In the genomic region with DNA sequence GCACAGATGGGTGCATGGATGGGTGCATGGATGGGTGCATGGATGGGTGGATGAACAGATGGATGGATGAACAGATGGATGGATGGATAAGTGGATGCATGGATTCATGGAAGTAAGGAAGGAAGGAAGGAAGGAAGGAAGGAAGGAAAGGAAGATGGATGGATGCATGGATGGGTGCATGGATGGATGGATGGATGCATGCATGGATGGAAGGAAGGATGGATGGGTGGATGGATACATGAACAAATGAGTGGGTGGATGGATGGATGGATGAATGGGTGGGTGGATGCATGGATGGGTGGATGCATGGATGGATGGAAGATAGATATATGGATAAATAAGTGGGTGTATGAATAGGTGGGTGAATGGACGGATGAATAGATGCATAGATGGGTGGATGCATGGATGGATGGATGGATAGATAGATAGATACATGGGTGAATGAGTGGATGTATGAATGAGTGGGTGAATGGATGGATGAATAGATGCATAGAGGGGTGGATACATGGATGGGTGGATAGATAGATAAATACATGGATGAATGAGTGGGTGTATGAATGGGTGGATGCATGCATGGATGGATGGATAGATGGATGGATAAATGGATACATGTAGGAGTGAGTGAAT, we compare ENCODE assay signal across 29 cellular contexts. TPM values are rescaled to one million over a fixed set of nuclear protein-coding genes. Genes with fewer than 3 reads are reported as not detected.
DNase-seq lines count a peak whose midpoint lies in the region; ATAC-seq, FAIRE-seq and TF ChIP-seq lines count a peak whose summit lies in the region.
"Had no signal": no experiment of that assay in that cellular context is flagged by ENCODE, and none has a peak within 500 bp of the region (broad histone marks: within the 10 kb centered on the region; RNA-seq: fewer than 3 reads in every experiment).

No MANE protein-coding gene starts in this region.

- dilution Hi-C loops in IMR-90 (cut with HindIII; ENCODE audit: low sequenced_read_pairs, unreplicated experiment) = no loop called here

- H2AK5ac ChIP-seq in IMR-90 (ENCODE audit: low read depth, low read length) = no peak overlapping the region

- CTCF ChIA-PET in HepG2 (lab: Yijun Ruan, JAX; ENCODE audit: low intra/inter-chr PET ratio, low total read pairs) = no interaction called here
- CTCF ChIA-PET in HEK293 (lab: Yijun Ruan, JAX) = no interaction called here
- CTCF ChIA-PET in IMR-90 (lab: Yijun Ruan, JAX) = no interaction called here

- H3K4ac ChIP-seq in IMR-90 (ENCODE audit: low read depth, low read length) = no peak overlapping the region

- H3K9me3 ChIP-seq in HepG2 (ENCODE audit: low read length) (no peaks in the 10 kb centered on the region), right lobe of liver (no peaks in the 10 kb centered on the region), HEK293 (ENCODE audit: control insufficient read depth, insufficient read depth, low read depth, low read length) (no peaks in the 10 kb centered on the region), IMR-90 (ENCODE audit: control insufficient read depth, insufficient read depth, low read length) (no peaks in the 10 kb centered on the region)
- H3K9me3 ChIP-seq: A549, BE2C had no signal

- intact Hi-C loops in HepG2 (cut with micrococcal nuclease; ENCODE audit: unreplicated experiment) = no loop called here
- intact Hi-C loops in right lobe of liver (cut with DNase I) = no loop called here
- intact Hi-C loops in IMR-90 (cut with micrococcal nuclease) = no loop called here

- H4K5ac ChIP-seq in IMR-90 (ENCODE audit: low read depth, low read length) = no peak overlapping the region

- no peak for TF ChIP-seq CTCF in HepG2 (CRISPR knock-in tag; IDR thresholded peaks at IDR 0.05)
- no peak for TF ChIP-seq CTCF in right lobe of liver (IDR thresholded peaks at IDR 0.05)
- no peak for TF ChIP-seq CTCF in HEK293 (tag by site-specific recombination; IDR thresholded peaks at IDR 0.05)
- TF ChIP-seq CTCF in IMR-90 (conservative IDR thresholded peaks at IDR 0.05; ENCODE audit: low read depth, low read length) = no peak

- H3K4me1 ChIP-seq in HepG2 (ENCODE audit: insufficient read depth, low read length) (peaks cover 63% of the 10 kb centered on the region), right lobe of liver (no peaks in the 10 kb centered on the region), HEK293 (ENCODE audit: control insufficient read depth, insufficient read depth, low read length) (no peaks in the 10 kb centered on the region), IMR-90 (ENCODE audit: control insufficient read depth, insufficient read depth, low read length) (peaks cover 3% of the 10 kb centered on the region; the same call in 1 of the 2 replicates)
- H3K4me1 ChIP-seq: A549, BE2C had no signal

- no peaks in the 10 kb centered on the region for H3K27me3 ChIP-seq in HepG2 (ENCODE audit: control insufficient read depth in 1 of 2, insufficient read depth in 2 of 2, low read length in 2 of 2)
- no peaks in the 10 kb centered on the region for H3K27me3 ChIP-seq in right lobe of liver
- peaks cover 15% of the 10 kb centered on the region for H3K27me3 ChIP-seq in IMR-90 (ENCODE audit: control insufficient read depth, insufficient read depth, low read length)
- H3K27me3 ChIP-seq: BE2C had no signal

- ATAC-seq in HepG2 (no peak), right lobe of liver (no peak), IMR-90 (ENCODE audit: low read depth) (no peak), GM21619 (IDR thresholded peaks at IDR 0.05; ENCODE audit: unreplicated experiment) (no peak)
- ATAC-seq: A549, GM12878 had no signal

- H3K9ac ChIP-seq in HepG2 (ENCODE audit: insufficient read depth, low read depth, low read length) (no peak overlapping the region), IMR-90 (ENCODE audit: low read depth, low read length) (no peak overlapping the region)

- no TSS peak for BruUV-seq in HepG2 (replicated peaks; lab: Mats Ljungman, UMichigan)
- BruUV-seq in IMR-90 (replicated peaks; lab: Mats Ljungman, UMichigan) = no TSS peak

- WGBS in HepG2 (ENCODE audit: low lambda C conversion rate) = 9% methylated on average over 1 of the region's 1 CpG
- 100% methylated on average over 1 of the region's 1 CpG for WGBS in right lobe of liver (ENCODE audit: insufficient coverage, low coverage, low lambda C conversion rate, missing lambda C conversion rate)
- 82% methylated on average over 1 of the region's 1 CpG; no CpG with 5 or more reads in 1 of the 2 experiments for WGBS in IMR-90 (ENCODE audit: extremely low coverage in 2 of 2, insufficient read length in 1 of 2), 2 experiments

- H3K36me3 ChIP-seq in HepG2 (replicated peaks in 1 of 2; ENCODE audit: control insufficient read depth in 1 of 2, insufficient read depth in 2 of 2, low read length in 2 of 2) = no peaks in the 10 kb centered on the region
- H3K36me3 ChIP-seq in right lobe of liver = no peaks in the 10 kb centered on the region
- no peaks in the 10 kb centered on the region for H3K36me3 ChIP-seq in HEK293 (ENCODE audit: control insufficient read depth in 2 of 2, insufficient read depth in 1 of 2, low read length in 2 of 2)
- no peaks in the 10 kb centered on the region for H3K36me3 ChIP-seq in IMR-90 (ENCODE audit: control insufficient read depth, insufficient read depth, low read length)
- H3K36me3 ChIP-seq: BE2C had no signal

- in situ Hi-C loops in HepG2 (cut with HindIII; ENCODE audit: extremely low pct_ligation_motif_present, low pct_unique_long_range_greater_than_20kb) (no loop called here), IMR-90 (cut with MboI; ENCODE audit: low sequenced_read_pairs) (no loop called here)

- H3K27ac ChIP-seq in HepG2 (ENCODE audit: extremely low read length, insufficient read depth, low read length) (no peak overlapping the region), right lobe of liver (no peak overlapping the region), HEK293 (ENCODE audit: extremely low read depth, low read depth, low read length) (no peak overlapping the region), IMR-90 (ENCODE audit: insufficient read depth, low read length) (no peak overlapping the region)
- H3K27ac ChIP-seq: 22Rv1, A549 had no signal

- H3K4me3 ChIP-seq in HepG2 (replicated peaks in 1 of 3; ENCODE audit: insufficient read depth in 1 of 3, low read depth in 2 of 3, low read length in 3 of 3) (no peak overlapping the region), right lobe of liver (no peak overlapping the region), HEK293 (ENCODE audit: low read depth, low read length) (no peak overlapping the region), IMR-90 (ENCODE audit: insufficient read depth, low read depth, low read length) (no peak overlapping the region)
- H3K4me3 ChIP-seq: A549, GM12878 had no signal

- H3K9me1 ChIP-seq in IMR-90 (ENCODE audit: insufficient read depth, low read length) = peaks cover 4% of the 10 kb centered on the region; the same call in 1 of the 2 replicates

- H2BK120ac ChIP-seq in IMR-90 (ENCODE audit: low read depth, low read length) = no peak overlapping the region

- no peak overlapping the region for H3K56ac ChIP-seq in IMR-90 (ENCODE audit: extremely low read depth, insufficient read depth, low read length)

- H2BK5ac ChIP-seq in IMR-90 (ENCODE audit: low read depth, low read length, poor library complexity, severe bottlenecking) = peak overlapping the region; percentile 54

- H3K18ac ChIP-seq in IMR-90 (ENCODE audit: low read depth, low read length) = no peak overlapping the region

- no peak overlapping the region for H4K8ac ChIP-seq in IMR-90 (ENCODE audit: low read depth in 2 of 2, low read length in 2 of 2)

- H3K14ac ChIP-seq in IMR-90 (replicated peaks; ENCODE audit: low read depth, low read length) = no peak overlapping the region

- DNase-seq in HepG2 (ENCODE audit: low spot score) (no peak), right lobe of liver (no peak), IMR-90 (no peak), activated gamma-delta T cell treated with Interleukin-2 at 50 U/mL for 16 hours (no peak), AML-193 (lab: John Stamatoyannopoulos, UW) (no peak)
- DNase-seq: BE2C; C1 segment of cervical spinal cord; CD4-positive, alpha-beta memory T cell; CD4-positive, CD25-positive, alpha-beta regulatory T cell; COR-L47; DMS 273 treated with DMSO at 0.1 percent for 48 hours; DMS153; DMS53; DMS79; DND-41; EL; GDM1 had no signal

- FAIRE-seq in HepG2 (lab: Jason Lieb, UNC) = no peak
- FAIRE-seq: A549, GM12878, GM12892, GM18507 had no signal

- TF ChIP-seq EP300 in HepG2 (IDR thresholded peaks at IDR 0.05; ENCODE audit: low read depth in 2 of 2, low read length in 2 of 2) (no peak), HepG2 (CRISPR knock-in tag; IDR thresholded peaks at IDR 0.05; ENCODE audit: borderline replicate concordance) (no peak)

- POLR2A ChIA-PET in HepG2 (lab: Yijun Ruan, JAX) (interaction anchor here (1.5 kb wide), 1 partner anchor 10 kb away, joined by 3 read pairs; no protein-coding TSS in a partner anchor), HEK293 (lab: Yijun Ruan, JAX) (no interaction called here), IMR-90 (lab: Charles Lee; ENCODE audit: unreplicated experiment) (no interaction called here)

- H2AK9ac ChIP-seq in IMR-90 (replicated peaks; ENCODE audit: low read depth, low read length, poor library complexity) = no peak overlapping the region

- no peak overlapping the region for H2BK15ac ChIP-seq in IMR-90 (ENCODE audit: low read depth, low read length)

- H2AFZ ChIP-seq in HepG2 (ENCODE audit: low read length) = no peak overlapping the region
- no peak overlapping the region for H2AFZ ChIP-seq in IMR-90 (replicated peaks; ENCODE audit: low read length, poor library complexity)

- H3K79me2 ChIP-seq in HepG2 (ENCODE audit: insufficient read depth, low read length) = no peaks in the 10 kb centered on the region

- H3K23ac ChIP-seq in IMR-90 (ENCODE audit: low read depth, low read length) = no peak overlapping the region

- H3K79me1 ChIP-seq in IMR-90 (ENCODE audit: low read depth in 1 of 2, low read length in 2 of 2) = no peaks in the 10 kb centered on the region

- TF ChIP-seq POLR2A in HepG2 (IDR thresholded peaks at IDR 0.05; ENCODE audit: insufficient read depth in 1 of 2, low read depth in 2 of 2, low read length in 2 of 2) = no peak
- no peak for TF ChIP-seq POLR2A in right lobe of liver (IDR thresholded peaks at IDR 0.05)
- no peak for TF ChIP-seq POLR2A in IMR-90 (IDR thresholded peaks at IDR 0.05; ENCODE audit: low read depth, low read length)

- H2BK20ac ChIP-seq in IMR-90 (ENCODE audit: low read depth, low read length) = no peak overlapping the region

- TF ChIP-seq RAD21 in HepG2 (CRISPR knock-in tag; IDR thresholded peaks at IDR 0.05) (no peak), IMR-90 (IDR thresholded peaks at IDR 0.05; ENCODE audit: low read length) (no peak)

- no peak overlapping the region for H4K91ac ChIP-seq in IMR-90 (ENCODE audit: insufficient read depth, low read depth, low read length)

- H4K20me1 ChIP-seq in HepG2 (ENCODE audit: insufficient read depth, low read length) = no peaks in the 10 kb centered on the region
- H4K20me1 ChIP-seq in IMR-90 (ENCODE audit: insufficient read depth, low read length) = no peaks in the 10 kb centered on the region

- no peak overlapping the region for H3K4me2 ChIP-seq in HepG2 (ENCODE audit: low read depth, low read length)
- H3K4me2 ChIP-seq in IMR-90 (ENCODE audit: low read depth, low read length) = no peak overlapping the region
- H3K4me2 ChIP-seq: A549 had no signal

RNA-seq across cellular contexts. Expression of gene IGF2, which starts 32.5 kb away (rescaled TPM):
- 79.1 and 138 TPM in 2 replicates for total RNA-seq in HepG2 (2016; rRNA removed; fragmentation: Illumina TruSeq; extraction: Trizol)
- total RNA-seq in HepG2 (2016; cell fraction: cytosol; rRNA removed; fragmentation: Illumina TruSeq; extraction: Trizol; ENCODE audit: low read depth) = 150 and 154 TPM in 2 replicates
- total RNA-seq in HepG2 (2016; cell fraction: insoluble cytoplasmic fraction; rRNA removed; fragmentation: Illumina TruSeq; extraction: Trizol) = 71.0 and 125 TPM in 2 replicates
- total RNA-seq in HepG2 (2016; cell fraction: membrane; rRNA removed; fragmentation: Illumina TruSeq; extraction: Trizol) = 362 and 363 TPM in 2 replicates
- 89.6 and 109 TPM in 2 replicates for total RNA-seq in HepG2 (2016; cell fraction: nucleus; rRNA removed; fragmentation: Illumina TruSeq; extraction: Trizol)
- polyA plus RNA-seq in HepG2 (2011; rRNA removed) = 254 and 379 TPM in 2 replicates
- 454 and 616 TPM in 2 replicates for polyA plus RNA-seq in HepG2 (2011; cell fraction: cytosol; rRNA removed)
- 839 and 1,149 TPM in 2 replicates for polyA plus RNA-seq in HepG2 (2011; cell fraction: nucleus; rRNA removed)
- 4,210 and 4,559 TPM in 2 replicates for polyA plus RNA-seq in HepG2 (2012)
- 341 and 387 TPM in 2 replicates for polyA plus RNA-seq in HepG2 (2016; cell fraction: cytosol; fragmentation: Illumina TruSeq; extraction: Trizol; ENCODE audit: low read depth)
- 1,191 and 1,950 TPM in 2 replicates for polyA plus RNA-seq in HepG2 (2016; cell fraction: insoluble cytoplasmic fraction; fragmentation: Illumina TruSeq; extraction: Trizol; ENCODE audit: low read depth)
- 1,798 and 2,413 TPM in 2 replicates for polyA plus RNA-seq in HepG2 (2016; cell fraction: membrane; fragmentation: Illumina TruSeq; extraction: Trizol; ENCODE audit: low read depth)
- 949 and 1,082 TPM in 2 replicates for polyA plus RNA-seq in HepG2 (2016; cell fraction: nucleus; fragmentation: Illumina TruSeq; extraction: Trizol; ENCODE audit: insufficient read depth, low read depth)
- 0.19 and 781 TPM in 2 replicates for polyA minus RNA-seq in HepG2 (2011; rRNA and poly(A)+ RNA removed; ENCODE audit: low replicate concordance)
- polyA minus RNA-seq in HepG2 (2011; cell fraction: cytosol; rRNA and poly(A)+ RNA removed) = 811 and 1,353 TPM in 2 replicates
- polyA minus RNA-seq in HepG2 (2011; cell fraction: nucleus; rRNA and poly(A)+ RNA removed) = 170 and 248 TPM in 2 replicates
- total RNA-seq in right lobe of liver = 100 to 1,000 TPM in 5 of 6 experiments, 10 to 100 TPM in 1; 86.6 to 289 (median 177) TPM
- 2.3 and 5.0 TPM in 2 replicates for total RNA-seq in IMR-90 (2012; rRNA removed)
- polyA plus RNA-seq in IMR-90 (2012; rRNA removed) = 17.5 and 21.8 TPM in 2 replicates
- 20.6 and 23.2 TPM in 2 replicates for polyA plus RNA-seq in IMR-90 (2012; cell fraction: cytosol; rRNA removed)
- polyA plus RNA-seq in IMR-90 (2012; cell fraction: nucleus; rRNA removed; ENCODE audit: low replicate concordance) = 4.8 and 6.4 TPM in 2 replicates
- total RNA-seq: CD4-positive, alpha-beta memory T cell; G401 had no signal
- polyA plus RNA-seq: CD14-positive monocyte; CD4-positive, alpha-beta memory T cell; CD4-positive, CD25-positive, alpha-beta regulatory T cell; CD8-positive, alpha-beta memory T cell; GM12878 had no signal

RNA-seq across cellular contexts. Expression of gene INS, which starts 54.3 kb away (rescaled TPM):
- total RNA-seq in HepG2 (2016; rRNA removed; fragmentation: Illumina TruSeq; extraction: Trizol) (not detected in 2 replicates), right lobe of liver (not detected), IMR-90 (2012; rRNA removed) (not detected in 2 replicates)
- not detected in 2 replicates for total RNA-seq in HepG2 (2016; cell fraction: cytosol; rRNA removed; fragmentation: Illumina TruSeq; extraction: Trizol; ENCODE audit: low read depth)
- total RNA-seq in HepG2 (2016; cell fraction: insoluble cytoplasmic fraction; rRNA removed; fragmentation: Illumina TruSeq; extraction: Trizol) = not detected in 2 replicates
- total RNA-seq in HepG2 (2016; cell fraction: membrane; rRNA removed; fragmentation: Illumina TruSeq; extraction: Trizol) = not detected in 2 replicates
- not detected in 2 replicates for total RNA-seq in HepG2 (2016; cell fraction: nucleus; rRNA removed; fragmentation: Illumina TruSeq; extraction: Trizol)
- polyA plus RNA-seq in HepG2 (2011; rRNA removed) (not detected in 2 replicates), IMR-90 (2012; rRNA removed) (not detected in 2 replicates)
- polyA plus RNA-seq in HepG2 (2011; cell fraction: cytosol; rRNA removed) = not detected in 2 replicates
- not detected in 2 replicates for polyA plus RNA-seq in HepG2 (2011; cell fraction: nucleus; rRNA removed)
- not detected in 2 replicates for polyA plus RNA-seq in HepG2 (2012)
- polyA plus RNA-seq in HepG2 (2016; cell fraction: cytosol; fragmentation: Illumina TruSeq; extraction: Trizol; ENCODE audit: low read depth) = not detected in 2 replicates
- not detected in 2 replicates for polyA plus RNA-seq in HepG2 (2016; cell fraction: insoluble cytoplasmic fraction; fragmentation: Illumina TruSeq; extraction: Trizol; ENCODE audit: low read depth)
- not detected in 2 replicates for polyA plus RNA-seq in HepG2 (2016; cell fraction: membrane; fragmentation: Illumina TruSeq; extraction: Trizol; ENCODE audit: low read depth)
- polyA plus RNA-seq in HepG2 (2016; cell fraction: nucleus; fragmentation: Illumina TruSeq; extraction: Trizol; ENCODE audit: insufficient read depth, low read depth) = not detected in 2 replicates
- not detected in 2 replicates for polyA minus RNA-seq in HepG2 (2011; rRNA and poly(A)+ RNA removed; ENCODE audit: low replicate concordance)
- not detected in 2 replicates for polyA minus RNA-seq in HepG2 (2011; cell fraction: cytosol; rRNA and poly(A)+ RNA removed)
- not detected in 2 replicates for polyA minus RNA-seq in HepG2 (2011; cell fraction: nucleus; rRNA and poly(A)+ RNA removed)
- polyA plus RNA-seq in IMR-90 (2012; cell fraction: cytosol; rRNA removed) = not detected in 2 replicates
- polyA plus RNA-seq in IMR-90 (2012; cell fraction: nucleus; rRNA removed; ENCODE audit: low replicate concordance) = not detected in 2 replicates
- total RNA-seq: A172; CD4-positive, alpha-beta memory T cell; CD4-positive, CD25-positive, alpha-beta regulatory T cell; CD8-positive, alpha-beta memory T cell; Daoy; G401; GM12878 had no signal
- polyA plus RNA-seq: A549; CD14-positive monocyte; CD4-positive, alpha-beta memory T cell; CD4-positive, CD25-positive, alpha-beta regulatory T cell; CD8-positive, alpha-beta memory T cell; GM12878 had no signal

Comparison
In these comparisons a context has a peak if more than half of its experiments do, and no peak if none do; other contexts are left out.
1. RNA of gene IGF2, which starts 32.5 kb away (total RNA-seq): 86.6 to 289 TPM in right lobe of liver and 71.0 to 363 TPM in HepG2; 2.3 to 5.0 TPM in IMR-90; every median in the first group is over 10 times any median in the second.